Comparison of ENCODE assay signal across 1 cellular context in the genomic region with DNA sequence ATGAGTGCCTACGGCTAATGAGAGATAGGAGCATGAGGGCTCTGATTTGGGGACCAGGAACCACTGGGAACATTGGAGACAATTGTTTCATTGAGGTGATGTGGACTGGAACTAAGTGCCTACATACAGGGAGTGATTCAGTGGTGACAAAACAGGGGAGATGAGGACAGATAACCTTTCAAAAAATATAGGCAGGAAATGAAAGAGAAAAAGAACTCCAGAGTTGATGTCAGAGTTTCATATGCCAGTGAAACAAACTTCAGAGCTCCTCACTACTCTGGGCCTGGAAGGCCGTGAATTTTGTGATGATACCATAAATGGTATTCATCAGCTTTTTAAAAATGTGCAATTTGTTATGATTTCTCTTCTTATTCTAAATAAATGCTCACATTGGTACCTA.
TF ChIP-seq lines count a peak whose summit lies in the region.

No MANE protein-coding gene starts in this region.

TF ChIP-seq in GM23338, 12 proteins besides CTCF, POLR2A, EP300 and RAD21 (continued from another document):
- TF ChIP-seq, protein P1, sequence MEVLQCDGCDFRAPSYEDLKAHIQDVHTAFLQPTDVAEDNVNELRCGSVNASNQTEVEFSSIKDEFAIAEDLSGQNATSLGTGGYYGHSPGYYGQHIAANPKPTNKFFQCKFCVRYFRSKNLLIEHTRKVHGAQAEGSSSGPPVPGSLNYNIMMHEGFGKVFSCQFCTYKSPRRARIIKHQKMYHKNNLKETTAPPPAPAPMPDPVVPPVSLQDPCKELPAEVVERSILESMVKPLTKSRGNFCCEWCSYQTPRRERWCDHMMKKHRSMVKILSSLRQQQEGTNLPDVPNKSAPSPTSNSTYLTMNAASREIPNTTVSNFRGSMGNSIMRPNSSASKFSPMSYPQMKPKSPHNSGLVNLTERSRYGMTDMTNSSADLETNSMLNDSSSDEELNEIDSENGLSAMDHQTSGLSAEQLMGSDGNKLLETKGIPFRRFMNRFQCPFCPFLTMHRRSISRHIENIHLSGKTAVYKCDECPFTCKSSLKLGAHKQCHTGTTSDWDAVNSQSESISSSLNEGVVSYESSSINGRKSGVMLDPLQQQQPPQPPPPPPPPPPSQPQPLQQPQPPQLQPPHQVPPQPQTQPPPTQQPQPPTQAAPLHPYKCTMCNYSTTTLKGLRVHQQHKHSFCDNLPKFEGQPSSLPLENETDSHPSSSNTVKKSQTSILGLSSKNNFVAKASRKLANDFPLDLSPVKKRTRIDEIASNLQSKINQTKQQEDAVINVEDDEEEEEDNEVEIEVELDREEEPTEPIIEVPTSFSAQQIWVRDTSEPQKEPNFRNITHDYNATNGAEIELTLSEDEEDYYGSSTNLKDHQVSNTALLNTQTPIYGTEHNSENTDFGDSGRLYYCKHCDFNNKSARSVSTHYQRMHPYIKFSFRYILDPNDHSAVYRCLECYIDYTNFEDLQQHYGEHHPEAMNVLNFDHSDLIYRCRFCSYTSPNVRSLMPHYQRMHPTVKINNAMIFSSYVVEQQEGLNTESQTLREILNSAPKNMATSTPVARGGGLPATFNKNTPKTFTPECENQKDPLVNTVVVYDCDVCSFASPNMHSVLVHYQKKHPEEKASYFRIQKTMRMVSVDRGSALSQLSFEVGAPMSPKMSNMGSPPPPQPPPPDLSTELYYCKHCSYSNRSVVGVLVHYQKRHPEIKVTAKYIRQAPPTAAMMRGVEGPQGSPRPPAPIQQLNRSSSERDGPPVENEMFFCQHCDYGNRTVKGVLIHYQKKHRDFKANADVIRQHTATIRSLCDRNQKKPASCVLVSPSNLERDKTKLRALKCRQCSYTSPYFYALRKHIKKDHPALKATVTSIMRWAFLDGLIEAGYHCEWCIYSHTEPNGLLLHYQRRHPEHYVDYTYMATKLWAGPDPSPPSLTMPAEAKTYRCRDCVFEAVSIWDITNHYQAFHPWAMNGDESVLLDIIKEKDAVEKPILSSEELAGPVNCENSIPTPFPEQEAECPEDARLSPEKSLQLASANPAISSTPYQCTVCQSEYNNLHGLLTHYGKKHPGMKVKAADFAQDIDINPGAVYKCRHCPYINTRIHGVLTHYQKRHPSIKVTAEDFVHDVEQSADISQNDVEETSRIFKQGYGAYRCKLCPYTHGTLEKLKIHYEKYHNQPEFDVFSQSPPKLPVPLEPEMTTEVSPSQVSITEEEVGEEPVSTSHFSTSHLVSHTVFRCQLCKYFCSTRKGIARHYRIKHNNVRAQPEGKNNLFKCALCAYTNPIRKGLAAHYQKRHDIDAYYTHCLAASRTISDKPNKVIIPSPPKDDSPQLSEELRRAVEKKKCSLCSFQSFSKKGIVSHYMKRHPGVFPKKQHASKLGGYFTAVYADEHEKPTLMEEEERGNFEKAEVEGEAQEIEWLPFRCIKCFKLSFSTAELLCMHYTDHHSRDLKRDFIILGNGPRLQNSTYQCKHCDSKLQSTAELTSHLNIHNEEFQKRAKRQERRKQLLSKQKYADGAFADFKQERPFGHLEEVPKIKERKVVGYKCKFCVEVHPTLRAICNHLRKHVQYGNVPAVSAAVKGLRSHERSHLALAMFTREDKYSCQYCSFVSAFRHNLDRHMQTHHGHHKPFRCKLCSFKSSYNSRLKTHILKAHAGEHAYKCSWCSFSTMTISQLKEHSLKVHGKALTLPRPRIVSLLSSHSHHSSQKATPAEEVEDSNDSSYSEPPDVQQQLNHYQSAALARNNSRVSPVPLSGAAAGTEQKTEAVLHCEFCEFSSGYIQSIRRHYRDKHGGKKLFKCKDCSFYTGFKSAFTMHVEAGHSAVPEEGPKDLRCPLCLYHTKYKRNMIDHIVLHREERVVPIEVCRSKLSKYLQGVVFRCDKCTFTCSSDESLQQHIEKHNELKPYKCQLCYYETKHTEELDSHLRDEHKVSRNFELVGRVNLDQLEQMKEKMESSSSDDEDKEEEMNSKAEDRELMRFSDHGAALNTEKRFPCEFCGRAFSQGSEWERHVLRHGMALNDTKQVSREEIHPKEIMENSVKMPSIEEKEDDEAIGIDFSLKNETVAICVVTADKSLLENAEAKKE (CRISPR knock-in tag; IDR thresholded peaks at IDR 0.05), result no peak
- TF ChIP-seq EZH2 (IDR thresholded peaks at IDR 0.05; ENCODE audit: low read depth, unreplicated experiment), result no peak
- no peak for TF ChIP-seq ZNF114 (CRISPR knock-in tag; IDR thresholded peaks at IDR 0.05)
- TF ChIP-seq POLR2AphosphoS5 (IDR thresholded peaks at IDR 0.05; ENCODE audit: low read depth), result no peak
- TF ChIP-seq CREB1 (CRISPR knock-in tag; IDR thresholded peaks at IDR 0.05; ENCODE audit: low read depth), result no peak
- no peak for TF ChIP-seq STAT1 (IDR thresholded peaks at IDR 0.05; ENCODE audit: unreplicated experiment)
- no peak for TF ChIP-seq NANOG (IDR thresholded peaks at IDR 0.05; ENCODE audit: borderline replicate concordance)
- no peak for TF ChIP-seq REST (IDR thresholded peaks at IDR 0.05; ENCODE audit: unreplicated experiment)
- no peak for TF ChIP-seq ZNF331 (CRISPR knock-in tag; IDR thresholded peaks at IDR 0.05; ENCODE audit: low read depth)
